23 cellular contexts compared by ENCODE assay signal in the genomic region with DNA sequence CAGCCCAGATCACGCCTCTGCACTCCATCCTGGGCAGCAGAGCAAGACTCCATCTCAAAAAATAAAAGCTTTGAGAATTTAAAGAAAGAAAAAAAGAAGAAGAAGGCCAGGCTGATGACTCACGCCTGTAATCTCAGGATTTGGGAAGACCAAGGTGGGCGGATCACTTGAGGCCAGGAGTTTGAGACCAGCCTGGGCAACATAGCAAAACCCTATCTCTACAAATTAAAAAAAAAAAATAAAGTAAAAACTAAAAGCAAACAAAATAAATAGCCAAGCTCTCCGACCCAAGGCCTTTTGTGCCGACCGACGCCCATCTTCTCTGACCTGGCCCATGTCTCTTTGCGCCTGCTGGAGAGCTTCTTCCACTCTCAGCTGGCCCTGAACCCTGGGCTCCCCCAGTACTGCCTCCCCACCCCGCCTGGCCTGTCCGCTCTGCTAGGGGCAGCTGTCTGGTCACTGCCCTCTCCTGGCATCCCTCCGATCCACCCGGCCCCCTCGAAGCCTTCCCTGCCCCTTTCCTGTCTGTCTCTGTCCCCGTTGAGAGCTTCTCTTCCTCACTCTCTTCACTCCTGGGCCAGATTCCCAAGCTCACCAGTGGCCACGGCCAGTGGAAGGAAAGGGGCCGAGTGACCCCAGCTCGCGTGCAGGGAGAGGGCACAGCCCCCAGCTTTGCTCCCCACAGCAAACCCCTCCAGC. TPM values are rescaled to one million over a fixed set of nuclear protein-coding genes. Genes with fewer than 3 reads are reported as not detected.
DNase-seq lines count a peak whose midpoint lies in the region; ATAC-seq and TF ChIP-seq lines count a peak whose summit lies in the region.
"Had no signal": no experiment of that assay in that cellular context is flagged by ENCODE, and none has a peak within 500 bp of the region (broad histone marks: within the 10 kb centered on the region; RNA-seq: fewer than 3 reads in every experiment).

No MANE protein-coding gene starts in this region.

- no peaks in the 10 kb centered on the region for H3K9me3 ChIP-seq in BLaER1
- no peaks in the 10 kb centered on the region for H3K9me3 ChIP-seq in CD4-positive, alpha-beta memory T cell (ENCODE audit: control insufficient read depth in 1 of 2, low read length in 2 of 2)
- H3K9me3 ChIP-seq: gastroesophageal sphincter, SJSA1, transverse colon had no signal

- no peak for TF ChIP-seq CTCF in natural killer cell (IDR thresholded peaks at IDR 0.05)

- CTCF ChIA-PET in CD4-positive, alpha-beta memory T cell (lab: Charles Lee; ENCODE audit: partially characterized antibody), result interaction anchor here (1.0 to 3.3 kb wide), 7 partner anchors 12 to 195 kb away, joined by 3 to 12 read pairs (median 4); no protein-coding TSS in a partner anchor

- H3K27me3 Mint-ChIP-seq in CD4-positive, alpha-beta memory T cell, result no peaks in the 10 kb centered on the region
- H3K27me3 Mint-ChIP-seq in natural killer cell (ENCODE audit: low read depth in 2 of 2), result peaks cover 0 to 4% of the 10 kb centered on the region in 2 donors
- H3K27me3 Mint-ChIP-seq in activated naive CD8-positive, alpha-beta T cell treated with anti-CD3 and anti-CD28 coated beads for 36 hours, result peaks cover 8% of the 10 kb centered on the region

- no peak overlapping the region for H3K4me3 ChIP-seq in BLaER1
- H3K4me3 ChIP-seq in CD4-positive, alpha-beta memory T cell (ENCODE audit: low read length in 2 of 2), result no peak overlapping the region
- H3K4me3 ChIP-seq: gastroesophageal sphincter, SJSA1, transverse colon had no signal

- H4K20me1 ChIP-seq in BLaER1, result peaks cover 22% of the 10 kb centered on the region; the same call in 1 of the 2 replicates

- H3K9me3 Mint-ChIP-seq in CD4-positive, alpha-beta memory T cell, result peaks cover 0 to 2% (median 0%) of the 10 kb centered on the region in 8 donors
- H3K9me3 Mint-ChIP-seq in natural killer cell, result no peaks in the 10 kb centered on the region
- H3K9me3 Mint-ChIP-seq in activated naive CD8-positive, alpha-beta T cell treated with anti-CD3 and anti-CD28 coated beads for 36 hours, result no peaks in the 10 kb centered on the region
- H3K9me3 Mint-ChIP-seq: stimulated activated naive CD8-positive, alpha-beta T cell treated with anti-CD3 and anti-CD28 coated beads, Interleukin-15, amount 100 ng/mL, for 72 hours had no signal

- H3K9ac ChIP-seq in BLaER1, result no peak overlapping the region

- peak overlapping the region; percentile 89; the same call in 1 of the 2 replicates for H3K4me2 ChIP-seq in BLaER1

- ATAC-seq in natural killer cell (no peak), HG03432 (IDR thresholded peaks at IDR 0.05; ENCODE audit: unreplicated experiment) (no peak), GM18873 (IDR thresholded peaks at IDR 0.05; ENCODE audit: low FRiP score, unreplicated experiment) (no peak)
- ATAC-seq: gastroesophageal sphincter; stimulated activated naive CD8-positive, alpha-beta T cell treated with anti-CD3 and anti-CD28 coated beads, Interleukin-15, amount 100 ng/mL, for 72 hours had no signal

- no peaks in the 10 kb centered on the region for H3K36me3 ChIP-seq in BLaER1
- no peaks in the 10 kb centered on the region for H3K36me3 ChIP-seq in CD4-positive, alpha-beta memory T cell (ENCODE audit: insufficient read depth, low read length)
- H3K36me3 ChIP-seq: gastroesophageal sphincter, SJSA1, transverse colon had no signal

- H3K4me1 ChIP-seq in BLaER1, result peaks cover 85% of the 10 kb centered on the region
- peaks cover 87% of the 10 kb centered on the region for H3K4me1 ChIP-seq in CD4-positive, alpha-beta memory T cell (ENCODE audit: insufficient read depth, low read length)

- DNase-seq in CD4-positive, alpha-beta memory T cell, result no peak
- DNase-seq in amniotic epithelial cell (ENCODE audit: low read depth) (peak; percentile 21), natural killer cell (no peak), hepatic stellate cell (ENCODE audit: low spot score) (no peak)
- no peak for DNase-seq in activated naive CD8-positive, alpha-beta T cell treated with anti-CD3 and anti-CD28 coated beads for 36 hours
- DNase-seq: activated CD4-positive, CD25-positive, alpha-beta regulatory T cell treated with anti-CD3 and anti-CD28 coated beads, Interleukin-2, amount 50 U/mL, for 72 hours; anterior cingulate cortex; HCEC 1CT; kidney glomerular epithelial cell; mammary epithelial cell; nephron progenitor cell; small intestine; stimulated activated CD4-positive, alpha-beta T cell treated with anti-CD3 and anti-CD28 coated beads, Interleukin-4, amount 100 ng/mL, for 1 hour; stimulated activated naive CD8-positive, alpha-beta T cell treated with anti-CD3 and anti-CD28 coated beads, Interleukin-15, amount 100 ng/mL, for 72 hours; T1000; transverse colon had no signal

- H3K27ac Mint-ChIP-seq in CD4-positive, alpha-beta memory T cell, result peak overlapping the region in 5 of 7 donors; percentile 29 to 80 (median 37)
- peak overlapping the region in 1 of 2 donors; percentile 55 for H3K27ac Mint-ChIP-seq in natural killer cell
- no peak overlapping the region for H3K27ac Mint-ChIP-seq in activated naive CD8-positive, alpha-beta T cell treated with anti-CD3 and anti-CD28 coated beads for 36 hours

- H3K27ac ChIP-seq in BLaER1, result no peak overlapping the region
- H3K27ac ChIP-seq in CD4-positive, alpha-beta memory T cell (ENCODE audit: low read depth, low read length), result no peak overlapping the region
- H3K27ac ChIP-seq: gastroesophageal sphincter, SJSA1, transverse colon had no signal

- intact Hi-C loops in CD4-positive, alpha-beta memory T cell (cut with micrococcal nuclease), result no loop called here
- intact Hi-C loops in natural killer cell (cut with micrococcal nuclease), result no loop called here

- H3K4me3 Mint-ChIP-seq in CD4-positive, alpha-beta memory T cell, result no peak overlapping the region
- H3K4me3 Mint-ChIP-seq in natural killer cell, result peak overlapping the region; percentile 9
- no peak overlapping the region for H3K4me3 Mint-ChIP-seq in activated naive CD8-positive, alpha-beta T cell treated with anti-CD3 and anti-CD28 coated beads for 36 hours
- H3K4me3 Mint-ChIP-seq: nephron progenitor cell; stimulated activated naive CD8-positive, alpha-beta T cell treated with anti-CD3 and anti-CD28 coated beads, Interleukin-15, amount 100 ng/mL, for 72 hours had no signal

- H3K36me3 Mint-ChIP-seq in CD4-positive, alpha-beta memory T cell, result peaks cover 0 to 4% of the 10 kb centered on the region in 2 donors
- H3K36me3 Mint-ChIP-seq in natural killer cell, result no peaks in the 10 kb centered on the region
- peaks cover 3% of the 10 kb centered on the region for H3K36me3 Mint-ChIP-seq in activated naive CD8-positive, alpha-beta T cell treated with anti-CD3 and anti-CD28 coated beads for 36 hours

- POLR2A ChIA-PET in CD4-positive, alpha-beta memory T cell (lab: Charles Lee; ENCODE audit: partially characterized antibody), result interaction anchor here (0.9 to 13.5 kb wide), 8 partner anchors 9 to 75 kb away, joined by 3 to 189 read pairs (median 5); partner anchors contain the start of gene PRR33

- H3K4me1 Mint-ChIP-seq in CD4-positive, alpha-beta memory T cell, result peaks cover 46 to 98% (median 73%) of the 10 kb centered on the region in 4 donors
- H3K4me1 Mint-ChIP-seq in natural killer cell, result peaks cover 64 to 90% of the 10 kb centered on the region in 2 donors
- H3K4me1 Mint-ChIP-seq in activated naive CD8-positive, alpha-beta T cell treated with anti-CD3 and anti-CD28 coated beads for 36 hours, result peaks cover 78% of the 10 kb centered on the region

- H3K27me3 ChIP-seq in BLaER1, result no peaks in the 10 kb centered on the region
- H3K27me3 ChIP-seq in CD4-positive, alpha-beta memory T cell (ENCODE audit: insufficient read depth, low read length), result no peaks in the 10 kb centered on the region
- H3K27me3 ChIP-seq: transverse colon had no signal

RNA-seq across cellular contexts. Expression of gene LSP1, which starts 4.8 kb away (rescaled TPM):
- 100 to 1,000 TPM; 324 to 327 TPM for total RNA-seq in CD4-positive, alpha-beta memory T cell
- 100 to 1,000 TPM; 253 to 435 TPM for polyA plus RNA-seq in CD4-positive, alpha-beta memory T cell
- 100 to 1,000 TPM; 487 to 595 (median 536) TPM for total RNA-seq in natural killer cell
- total RNA-seq in activated naive CD8-positive, alpha-beta T cell treated with anti-CD3 and anti-CD28 coated beads for 36 hours, result 100 to 1,000 TPM; 147 to 148 TPM
- total RNA-seq: NCI-H460, pulmonary artery endothelial cell had no signal
- polyA plus RNA-seq: mammary epithelial cell had no signal

RNA-seq across cellular contexts. Expression of gene TNNI2, which starts 9.3 kb away (rescaled TPM):
- not detected for total RNA-seq in CD4-positive, alpha-beta memory T cell
- not detected for polyA plus RNA-seq in CD4-positive, alpha-beta memory T cell
- total RNA-seq in natural killer cell, result 1 to 10 TPM; 1.2 to 5.4 (median 3.6) TPM
- under 1 TPM in 1 of 2 experiments, not detected in 1; 0.31 TPM for total RNA-seq in activated naive CD8-positive, alpha-beta T cell treated with anti-CD3 and anti-CD28 coated beads for 36 hours
- total RNA-seq: NCI-H460, pulmonary artery endothelial cell, SJSA1 had no signal

RNA-seq across cellular contexts. Expression of gene SYT8, which starts 13.3 kb away (rescaled TPM):
- not detected for total RNA-seq in CD4-positive, alpha-beta memory T cell
- polyA plus RNA-seq in CD4-positive, alpha-beta memory T cell, result not detected
- not detected for total RNA-seq in natural killer cell
- total RNA-seq in activated naive CD8-positive, alpha-beta T cell treated with anti-CD3 and anti-CD28 coated beads for 36 hours, result not detected
- total RNA-seq: NCI-H460, pulmonary artery endothelial cell, SJSA1 had no signal

RNA-seq across cellular contexts. Expression of gene PRR33, which starts 43.6 kb away (rescaled TPM):
- total RNA-seq in CD4-positive, alpha-beta memory T cell, result not detected
- under 1 TPM in 1 of 2 donors, not detected in 1; 0.18 TPM for polyA plus RNA-seq in CD4-positive, alpha-beta memory T cell
- under 1 TPM in 2 of 3 donors, not detected in 1; 0.14 to 0.32 TPM for total RNA-seq in natural killer cell
- under 1 TPM; 0.20 to 0.31 TPM for total RNA-seq in activated naive CD8-positive, alpha-beta T cell treated with anti-CD3 and anti-CD28 coated beads for 36 hours
- total RNA-seq: gastroesophageal sphincter, mammary epithelial cell, NCI-H460, pulmonary artery endothelial cell, SJSA1, transverse colon had no signal
- polyA plus RNA-seq: mammary epithelial cell had no signal
